2 cellular contexts compared by ENCODE assay signal in the genomic region with DNA sequence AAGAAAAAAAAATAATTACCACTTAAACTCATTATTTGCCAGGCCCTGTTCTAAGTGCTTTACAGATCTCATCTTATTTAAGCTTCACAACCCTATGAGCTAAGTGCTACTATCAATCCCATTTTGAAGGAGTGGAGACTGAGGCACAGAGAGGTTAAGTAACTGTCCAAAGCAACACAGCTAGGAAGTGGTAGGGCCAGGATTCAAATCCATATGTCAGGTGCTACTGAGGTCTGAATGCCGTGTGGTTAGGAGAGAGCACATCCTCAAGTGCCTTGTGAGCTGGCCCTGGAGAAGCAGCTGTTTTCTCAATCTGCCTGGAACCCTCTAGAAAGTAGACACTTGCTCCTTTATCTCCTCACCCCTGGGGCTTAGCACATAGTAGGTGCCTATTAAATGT. TPM values are rescaled to one million over a fixed set of nuclear protein-coding genes. Genes with fewer than 3 reads are reported as not detected.
"Had no signal": no experiment of that assay in that cellular context is flagged by ENCODE, and none has a peak within 500 bp of the region (broad histone marks: within the 10 kb centered on the region; RNA-seq: fewer than 3 reads in every experiment).

No MANE protein-coding gene starts in this region.

RNA-seq across cellular contexts. Expression of gene ABCC6, which starts 11.9 kb away (rescaled TPM):
- total RNA-seq: MCF 10A, SJSA1 had no signal
